Comparison of ENCODE assay signal across 3 cellular contexts in genomic region chr2:33333433-33333832, GRCh38.
TF ChIP-seq lines count a peak whose summit lies in the region.

No MANE protein-coding gene starts in this region.

TF ChIP-seq in HepG2, 621 proteins besides CTCF, POLR2A, EP300 and RAD21:
- TF ChIP-seq MAFF (IDR thresholded peaks at IDR 0.05; ENCODE audit: low read depth, low read length) (peak; percentile 96), ZBTB42 (CRISPR knock-in tag; IDR thresholded peaks at IDR 0.05) (no peak), MAFK (conservative IDR thresholded peaks at IDR 0.05 in 1 of 2, IDR thresholded peaks at IDR 0.05 in 1 of 2; ENCODE audit: low read length in 2 of 2) (peak; percentile 94 to 96)

TF ChIP-seq in IMR-90, 13 proteins besides CTCF, POLR2A, EP300 and RAD21:
- TF ChIP-seq, protein P1, sequence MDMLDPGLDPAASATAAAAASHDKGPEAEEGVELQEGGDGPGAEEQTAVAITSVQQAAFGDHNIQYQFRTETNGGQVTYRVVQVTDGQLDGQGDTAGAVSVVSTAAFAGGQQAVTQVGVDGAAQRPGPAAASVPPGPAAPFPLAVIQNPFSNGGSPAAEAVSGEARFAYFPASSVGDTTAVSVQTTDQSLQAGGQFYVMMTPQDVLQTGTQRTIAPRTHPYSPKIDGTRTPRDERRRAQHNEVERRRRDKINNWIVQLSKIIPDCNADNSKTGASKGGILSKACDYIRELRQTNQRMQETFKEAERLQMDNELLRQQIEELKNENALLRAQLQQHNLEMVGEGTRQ (IDR thresholded peaks at IDR 0.05; ENCODE audit: low read depth, low read length), result no peak
- TF ChIP-seq CEBPB (IDR thresholded peaks at IDR 0.05; ENCODE audit: low read depth, low read length) (no peak), FOS (IDR thresholded peaks at IDR 0.05; ENCODE audit: low read depth, low read length) (no peak), RCOR1 (IDR thresholded peaks at IDR 0.05; ENCODE audit: insufficient replicate concordance, low read length) (no peak), MAFK (IDR thresholded peaks at IDR 0.05; ENCODE audit: low read depth, low read length) (peak; percentile 93)

TF ChIP-seq in H1, 55 proteins besides CTCF, POLR2A, EP300 and RAD21:
- TF ChIP-seq EGR1 (IDR thresholded peaks at IDR 0.05; ENCODE audit: borderline replicate concordance, low read depth, low read length), result no peak
- TF ChIP-seq PHF8 (conservative IDR thresholded peaks at IDR 0.05; ENCODE audit: low read depth, low read length), result no peak
- TF ChIP-seq SAP30 (IDR thresholded peaks at IDR 0.05; ENCODE audit: insufficient read depth, insufficient replicate concordance, low read length), result no peak
- TF ChIP-seq MAFK (IDR thresholded peaks at IDR 0.05; ENCODE audit: low read depth, low read length), result peak; percentile 27; the same call in 1 of the 2 replicates
- TF ChIP-seq SP4 (IDR thresholded peaks at IDR 0.05; ENCODE audit: low read length), result no peak
- TF ChIP-seq NRF1 (IDR thresholded peaks at IDR 0.05; ENCODE audit: low read depth, low read length), result no peak
- TF ChIP-seq, protein P2, sequence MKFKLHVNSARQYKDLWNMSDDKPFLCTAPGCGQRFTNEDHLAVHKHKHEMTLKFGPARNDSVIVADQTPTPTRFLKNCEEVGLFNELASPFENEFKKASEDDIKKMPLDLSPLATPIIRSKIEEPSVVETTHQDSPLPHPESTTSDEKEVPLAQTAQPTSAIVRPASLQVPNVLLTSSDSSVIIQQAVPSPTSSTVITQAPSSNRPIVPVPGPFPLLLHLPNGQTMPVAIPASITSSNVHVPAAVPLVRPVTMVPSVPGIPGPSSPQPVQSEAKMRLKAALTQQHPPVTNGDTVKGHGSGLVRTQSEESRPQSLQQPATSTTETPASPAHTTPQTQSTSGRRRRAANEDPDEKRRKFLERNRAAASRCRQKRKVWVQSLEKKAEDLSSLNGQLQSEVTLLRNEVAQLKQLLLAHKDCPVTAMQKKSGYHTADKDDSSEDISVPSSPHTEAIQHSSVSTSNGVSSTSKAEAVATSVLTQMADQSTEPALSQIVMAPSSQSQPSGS (IDR thresholded peaks at IDR 0.05; ENCODE audit: low read length), result no peak
